ENCODE assay signal across 8 cellular contexts in the genomic region with DNA sequence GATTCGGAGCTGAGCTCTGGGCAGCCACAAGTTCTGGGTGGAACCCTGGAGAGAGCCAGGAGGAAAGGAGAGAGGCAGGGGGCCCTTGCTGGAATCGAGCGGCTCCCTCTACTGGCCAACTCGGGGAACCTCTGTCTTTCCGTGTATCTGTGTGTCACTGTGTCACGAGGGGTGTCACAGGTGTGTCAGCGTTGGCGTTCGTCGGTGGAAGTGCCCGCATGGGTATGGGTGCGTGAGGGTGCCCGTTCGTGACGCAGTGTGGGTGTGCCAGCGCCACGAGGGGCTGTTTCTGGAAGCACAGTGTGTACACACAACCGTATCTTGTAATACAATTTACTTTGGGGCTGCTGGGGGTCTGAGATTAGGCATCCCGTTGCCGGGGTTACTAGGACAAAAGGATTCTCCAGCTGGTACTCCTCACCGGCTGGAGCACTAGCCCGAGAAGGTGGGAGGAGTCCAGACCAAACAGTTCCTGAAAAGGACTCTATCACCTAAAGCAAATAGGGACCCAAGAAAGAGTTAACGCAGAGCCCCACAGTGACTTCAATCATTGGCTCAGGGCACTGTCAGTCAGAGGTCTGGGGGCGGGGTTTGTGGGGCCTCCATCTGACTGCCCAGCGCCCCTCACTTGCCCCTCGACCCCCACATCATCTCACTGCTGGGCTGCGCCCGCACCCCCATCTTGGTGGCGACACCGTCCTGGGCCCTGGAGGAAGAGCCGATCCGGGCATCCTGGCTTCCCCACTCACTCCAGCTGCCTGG. TPM values are rescaled to one million over a fixed set of nuclear protein-coding genes. Genes with fewer than 3 reads are reported as not detected.
DNase-seq lines count a peak whose midpoint lies in the region; ATAC-seq and TF ChIP-seq lines count a peak whose summit lies in the region.

No MANE protein-coding gene starts in this region.

- H3K9me3 Mint-ChIP-seq in CD8-positive, alpha-beta T cell: no peaks in the 10 kb centered on the region
- no peaks in the 10 kb centered on the region for H3K9me3 Mint-ChIP-seq in effector memory CD8-positive, alpha-beta T cell

- POLR2A ChIA-PET in CD8-positive, alpha-beta T cell (lab: Charles Lee): interaction anchor here (0.5 to 6.0 kb wide), 7 partner anchors 12 to 228 kb away, joined by 3 to 120 read pairs (median 3); a partner anchor contains a TSS

- peak overlapping the region; percentile 67 for H2BK5ac ChIP-seq in mesenchymal stem cell (ENCODE audit: low read depth, low read length, poor library complexity, severe bottlenecking)

- peak overlapping the region; percentile 49 to 75 for H2BK12ac ChIP-seq in mesenchymal stem cell (ENCODE audit: low read length in 2 of 2)

- intact Hi-C loops in CD8-positive, alpha-beta T cell (cut with DNase I, micrococcal nuclease): loop anchor here (1.0 to 5.0 kb wide), 8 partner anchors 13 to 621 kb away; a partner anchor contains a TSS

- peak overlapping the region; percentile 88 for H3K27ac ChIP-seq in CD8-positive, alpha-beta T cell (ENCODE audit: low read depth, low read length)
- peak overlapping the region; percentile 88 for H3K27ac ChIP-seq in HUES48 (ENCODE audit: low read depth, low read length)
- peak overlapping the region; percentile 87 for H3K27ac ChIP-seq in mesenchymal stem cell (ENCODE audit: low read length, poor library complexity, severe bottlenecking)

- peak overlapping the region; percentile 61 for H4K8ac ChIP-seq in mesenchymal stem cell (ENCODE audit: low read length)

- H3K27me3 ChIP-seq in CD8-positive, alpha-beta T cell (ENCODE audit: insufficient read depth, low read length): no peaks in the 10 kb centered on the region
- peaks cover 24% of the 10 kb centered on the region for H3K27me3 ChIP-seq in HUES48 (ENCODE audit: control insufficient read depth, insufficient read depth, low read length)
- H3K27me3 ChIP-seq in mesenchymal stem cell (ENCODE audit: control insufficient read depth in 1 of 2, insufficient read depth in 1 of 2, low read length in 2 of 2): peaks cover 5 to 7% of the 10 kb centered on the region in 2 experiments

- H3K9ac ChIP-seq in HUES48 (ENCODE audit: low read depth, low read length) (no peak overlapping the region), mesenchymal stem cell (ENCODE audit: low read length) (peak overlapping the region; percentile 85)

- no peaks in the 10 kb centered on the region for H3K9me3 ChIP-seq in CD8-positive, alpha-beta T cell (ENCODE audit: low read length)
- H3K9me3 ChIP-seq in HUES48 (ENCODE audit: control insufficient read depth, insufficient read depth, low read length) (no peaks in the 10 kb centered on the region), mesenchymal stem cell (ENCODE audit: control insufficient read depth, low read length) (no peaks in the 10 kb centered on the region)

- CTCF ChIA-PET in CD8-positive, alpha-beta T cell (lab: Charles Lee): interaction anchor here (0.6 to 7.8 kb wide), 11 partner anchors 14 to 268 kb away, joined by 3 to 82 read pairs (median 15); a partner anchor contains a TSS

- peak overlapping the region; percentile 79 for H3K4me2 ChIP-seq in mesenchymal stem cell (ENCODE audit: low read length, poor library complexity, severe bottlenecking)

- peak overlapping the region; percentile 97 for H2BK15ac ChIP-seq in mesenchymal stem cell (ENCODE audit: low read depth, poor library complexity, severe bottlenecking)

- H3K14ac ChIP-seq in mesenchymal stem cell (ENCODE audit: low read length in 2 of 2): no peak overlapping the region

- no peaks in the 10 kb centered on the region for H3K27me3 Mint-ChIP-seq in CD8-positive, alpha-beta T cell (ENCODE audit: low read depth)
- no peaks in the 10 kb centered on the region for H3K27me3 Mint-ChIP-seq in effector memory CD8-positive, alpha-beta T cell

- peaks cover 4% of the 10 kb centered on the region for H3K79me1 ChIP-seq in mesenchymal stem cell (replicated peaks; ENCODE audit: low read length, poor library complexity, severe bottlenecking)

- peak overlapping the region; percentile 89 for H4K91ac ChIP-seq in mesenchymal stem cell (ENCODE audit: low read length)

- peak overlapping the region; percentile 96 for H3K4me3 Mint-ChIP-seq in CD8-positive, alpha-beta T cell
- peak overlapping the region; percentile 91 to 94 for H3K4me3 Mint-ChIP-seq in effector memory CD8-positive, alpha-beta T cell

- H3K23ac ChIP-seq in mesenchymal stem cell (ENCODE audit: low read length in 2 of 2): peak overlapping the region in 1 of 2 experiments; percentile 46

- H2BK120ac ChIP-seq in mesenchymal stem cell (ENCODE audit: low read depth, low read length): peak overlapping the region; percentile 86

- H3K4me3 ChIP-seq in CD8-positive, alpha-beta T cell (ENCODE audit: low read depth, low read length): peak overlapping the region; percentile 85
- H3K4me3 ChIP-seq in HUES48 (ENCODE audit: low read depth, low read length) (peak overlapping the region; percentile 81), mesenchymal stem cell (ENCODE audit: insufficient read depth in 1 of 2, low read depth in 1 of 2, low read length in 2 of 2) (peak overlapping the region; percentile 69 to 90)

- peak; percentile 79 for TF ChIP-seq CTCF in CD8-positive, alpha-beta T cell (IDR thresholded peaks at IDR 0.05)

- DNase-seq in CD8-positive, alpha-beta T cell: peak; percentile 87 to 100 (median 93)
- DNase-seq in NOMO-1 (lab: John Stamatoyannopoulos, UW; ENCODE audit: unreplicated experiment in 2 of 2) (peak; percentile 82 to 88), mesenchymal stem cell (peak; percentile 94)
- peak; percentile 84 to 91 for DNase-seq in activated CD8-positive, alpha-beta memory T cell treated with anti-CD3 and anti-CD28 coated beads for 4 hours (ENCODE audit: low read depth in 2 of 2)
- peak; percentile 90 to 94 (median 94) for DNase-seq in effector memory CD8-positive, alpha-beta T cell
- peak; percentile 78 for DNase-seq in stimulated activated CD8-positive, alpha-beta memory T cell treated with anti-CD3 and anti-CD28 coated beads, Interleukin-15, amount 100 ng/mL, for 24 hours (ENCODE audit: low read depth)

- H3K18ac ChIP-seq in mesenchymal stem cell (ENCODE audit: low read depth in 1 of 2, low read length in 2 of 2): peak overlapping the region; percentile 95

- peak overlapping the region; percentile 98 for H3K27ac Mint-ChIP-seq in CD8-positive, alpha-beta T cell
- peak overlapping the region; percentile 99 to 100 for H3K27ac Mint-ChIP-seq in effector memory CD8-positive, alpha-beta T cell

- peak overlapping the region in 1 of 2 experiments; percentile 88 for H3K4ac ChIP-seq in mesenchymal stem cell (ENCODE audit: low read depth in 1 of 2, low read length in 2 of 2)

- H3K36me3 ChIP-seq in CD8-positive, alpha-beta T cell (ENCODE audit: insufficient read depth, low read length): no peaks in the 10 kb centered on the region
- H3K36me3 ChIP-seq in HUES48 (ENCODE audit: control insufficient read depth, insufficient read depth, low read length) (no peaks in the 10 kb centered on the region), mesenchymal stem cell (ENCODE audit: control insufficient read depth in 1 of 2, insufficient read depth in 2 of 2, low read depth in 1 of 2, low read length in 2 of 2) (peaks cover 0 to 5% of the 10 kb centered on the region in 2 experiments)

- ATAC-seq in CD8-positive, alpha-beta T cell: peak; percentile 58
- peak; percentile 35 for ATAC-seq in GM21390 (IDR thresholded peaks at IDR 0.05; ENCODE audit: unreplicated experiment)
- ATAC-seq in effector memory CD8-positive, alpha-beta T cell (replicated peaks): peak; percentile 66

- peaks cover 32% of the 10 kb centered on the region for H3K36me3 Mint-ChIP-seq in CD8-positive, alpha-beta T cell
- peaks cover 72% of the 10 kb centered on the region for H3K36me3 Mint-ChIP-seq in effector memory CD8-positive, alpha-beta T cell (ENCODE audit: insufficient read depth)

- WGBS in mesenchymal stem cell: 0% methylated on average over 32 of the region's 32 CpGs

- H3K4me1 Mint-ChIP-seq in CD8-positive, alpha-beta T cell (ENCODE audit: low read depth): peaks cover 44% of the 10 kb centered on the region
- H3K4me1 Mint-ChIP-seq in effector memory CD8-positive, alpha-beta T cell (ENCODE audit: low read depth in 2 of 2): peaks cover 45 to 51% of the 10 kb centered on the region in 2 donors

- peaks cover 29% of the 10 kb centered on the region for H3K4me1 ChIP-seq in CD8-positive, alpha-beta T cell (ENCODE audit: insufficient read depth, low read length)
- H3K4me1 ChIP-seq in HUES48 (ENCODE audit: control insufficient read depth, insufficient read depth, low read length) (peaks cover 38% of the 10 kb centered on the region), mesenchymal stem cell (ENCODE audit: control insufficient read depth, insufficient read depth, low read depth, low read length) (peaks cover 20% of the 10 kb centered on the region)

- H2AK5ac ChIP-seq in mesenchymal stem cell (ENCODE audit: low read length, severe bottlenecking): no peak overlapping the region

- peak overlapping the region; percentile 70 for H2AFZ ChIP-seq in mesenchymal stem cell (ENCODE audit: low read depth, low read length)

RNA-seq across cellular contexts. Expression of a gene that starts 2.6 kb away (rescaled TPM):
- 100 to 1,000 TPM; 437 to 439 TPM for total RNA-seq in CD8-positive, alpha-beta T cell
- 121 TPM for polyA plus RNA-seq in mesenchymal stem cell (2013, experiment 1 of 2)
- 115 TPM for polyA plus RNA-seq in mesenchymal stem cell (2013, experiment 2 of 2)

RNA-seq across cellular contexts. Expression of a gene that starts 27.8 kb away (rescaled TPM):
- total RNA-seq in CD8-positive, alpha-beta T cell: not detected
- polyA plus RNA-seq in mesenchymal stem cell (2013, experiment 1 of 2): 0.04 TPM
- polyA plus RNA-seq in mesenchymal stem cell (2013, experiment 2 of 2): not detected

RNA-seq across cellular contexts. Expression of a gene that starts 43.3 kb away (rescaled TPM):
- total RNA-seq in CD8-positive, alpha-beta T cell: not detected
- polyA plus RNA-seq in mesenchymal stem cell (2013, experiment 1 of 2): not detected
- not detected for polyA plus RNA-seq in mesenchymal stem cell (2013, experiment 2 of 2)

RNA-seq across cellular contexts. Expression of a gene that starts 44.6 kb away (rescaled TPM):
- 1 to 10 TPM; 7.6 to 8.0 TPM for total RNA-seq in CD8-positive, alpha-beta T cell
- 0.01 TPM for polyA plus RNA-seq in mesenchymal stem cell (2013, experiment 1 of 2)
- polyA plus RNA-seq in mesenchymal stem cell (2013, experiment 2 of 2): 0.01 TPM

Comparison
In these comparisons a context has a peak if more than half of its experiments do, and no peak if none do; other contexts are left out.
1. Peak in every context shown above with its lines: DNase-seq, ATAC-seq, H3K4me3 ChIP-seq and H3K27ac ChIP-seq.